ENCODE assay signal across 10 cellular contexts in the genomic region with DNA sequence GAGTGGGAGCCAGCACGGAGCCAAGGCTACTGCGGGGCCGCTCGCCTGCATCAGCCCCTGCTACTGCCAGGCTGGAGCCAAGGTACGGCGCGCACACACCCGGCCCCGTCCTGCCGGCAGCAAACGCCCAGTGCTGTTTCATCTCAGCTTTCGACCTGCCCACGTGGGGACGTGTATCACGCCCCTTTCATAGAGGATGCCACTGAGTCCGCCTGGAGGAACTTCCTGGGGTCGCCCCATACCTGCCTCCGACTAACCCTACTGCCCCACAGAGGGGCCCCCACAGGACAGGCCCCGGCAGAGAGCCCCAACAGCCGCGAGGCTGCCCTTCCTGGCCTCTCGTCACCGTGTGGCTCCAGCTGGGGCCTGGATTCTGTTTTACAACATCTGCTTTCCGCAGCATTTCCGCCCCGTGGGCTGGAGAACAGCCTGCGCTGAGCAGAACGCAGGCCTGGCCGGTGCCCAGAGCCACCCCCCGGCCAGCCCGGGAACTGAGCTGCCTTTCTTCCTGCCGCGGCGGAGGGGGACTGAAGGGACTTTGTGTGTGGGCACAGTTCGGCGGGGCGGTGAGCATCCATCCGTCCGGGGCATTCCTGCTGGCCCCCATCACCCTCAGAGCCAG. TPM values are rescaled to one million over a fixed set of nuclear protein-coding genes. Genes with fewer than 3 reads are reported as not detected.
DNase-seq lines count a peak whose midpoint lies in the region; ATAC-seq and TF ChIP-seq lines count a peak whose summit lies in the region.
"Had no signal": no experiment of that assay in that cellular context is flagged by ENCODE, and none has a peak within 500 bp of the region (broad histone marks: within the 10 kb centered on the region; RNA-seq: fewer than 3 reads in every experiment).

No MANE protein-coding gene starts in this region.

- peaks cover 41% of the 10 kb centered on the region for H4K20me1 ChIP-seq in smooth muscle cell (ENCODE audit: low read depth)

- peak; percentile 74 for DNase-seq in astrocyte of the hippocampus (ENCODE audit: low read depth, low spot score)
- peak; percentile 49 to 63 (median 61) for DNase-seq in immature natural killer cell
- no peak for DNase-seq in smooth muscle cell (lab: John Stamatoyannopoulos, UW; ENCODE audit: unreplicated experiment)
- no peak for DNase-seq in T-helper 9 cell
- DNase-seq in stimulated activated CD4-positive, alpha-beta T cell treated with anti-CD3 and anti-CD28 coated beads, Interleukin-2, amount 100 ng/mL, for 48 hours: no peak
- no peak for DNase-seq in activated effector memory CD4-positive, alpha-beta T cell treated with anti-CD3 and anti-CD28 coated beads, Interleukin-2, amount 50 U/mL, for 16 hours
- DNase-seq: activated CD4-positive, alpha-beta T cell treated with anti-CD3 and anti-CD28 coated beads, Interleukin-2, amount 50 U/mL, for 1 hour; NCI-H69 had no signal

- no peak overlapping the region for H3K4me2 ChIP-seq in smooth muscle cell

- no peak for ATAC-seq in HG03045 (IDR thresholded peaks at IDR 0.05; ENCODE audit: unreplicated experiment)

- no peaks in the 10 kb centered on the region for H3K9me3 Mint-ChIP-seq in immature natural killer cell

- H3K4me1 ChIP-seq in smooth muscle cell (ENCODE audit: low read depth): no peaks in the 10 kb centered on the region

- H3K36me3 ChIP-seq in smooth muscle cell (ENCODE audit: low read depth): no peaks in the 10 kb centered on the region

- no peaks in the 10 kb centered on the region for H3F3A ChIP-seq in smooth muscle cell (ENCODE audit: low read depth)

- no peaks in the 10 kb centered on the region for H3K27me3 ChIP-seq in smooth muscle cell (ENCODE audit: low read depth)

- H3K27ac ChIP-seq in smooth muscle cell (ENCODE audit: low read depth): no peak overlapping the region

- no peak overlapping the region for H2AFZ ChIP-seq in smooth muscle cell (ENCODE audit: low read depth)

- no peak overlapping the region for H3K9ac ChIP-seq in smooth muscle cell (ENCODE audit: low read depth)

- H3K4me3 Mint-ChIP-seq in immature natural killer cell: peak overlapping the region in 3 of 5 donors; percentile 40 to 64 (median 50)

- H3K9me3 ChIP-seq in smooth muscle cell (replicated peaks; ENCODE audit: low read depth): no peaks in the 10 kb centered on the region

- H3K27ac Mint-ChIP-seq in immature natural killer cell: peak overlapping the region in 5 of 6 donors; percentile 26 to 80 (median 61)

- peaks cover 3 to 15% (median 11%) of the 10 kb centered on the region in 3 donors for H3K36me3 Mint-ChIP-seq in immature natural killer cell

- H3K79me2 ChIP-seq in smooth muscle cell (ENCODE audit: low read depth): no peaks in the 10 kb centered on the region

- peaks cover 21 to 23% of the 10 kb centered on the region in 2 donors for H3K4me1 Mint-ChIP-seq in immature natural killer cell

- WGBS in smooth muscle cell (ENCODE audit: low lambda C conversion rate): 61% methylated on average over 39 of the region's 39 CpGs

- no peak overlapping the region for H3K4me3 ChIP-seq in smooth muscle cell

- peak; percentile 20 for TF ChIP-seq CTCF in GM12873 (IDR thresholded peaks at IDR 0.05; ENCODE audit: insufficient read depth, low read depth, low read length, missing control alignments)
- TF ChIP-seq CTCF in smooth muscle cell (IDR thresholded peaks at IDR 0.05; ENCODE audit: borderline replicate concordance, insufficient read depth, poor library complexity, severe bottlenecking): peak; percentile 21

- H3K27me3 Mint-ChIP-seq in immature natural killer cell (ENCODE audit: low read depth in 3 of 3): peaks cover 0 to 1% (median 0%) of the 10 kb centered on the region in 3 donors

RNA-seq across cellular contexts. Expression of gene ARHGAP8, which starts 22.9 kb away (rescaled TPM):
- polyA plus RNA-seq in immature natural killer cell: 1 to 10 TPM in 1 of 3 donors, under 1 TPM in 1, not detected in 1; 0.60 to 2.0 TPM
- 8.0 and 11.4 TPM in 2 replicates for total RNA-seq in smooth muscle cell
- polyA plus RNA-seq in smooth muscle cell: 5.8 and 24.2 TPM in 2 replicates

RNA-seq across cellular contexts. Expression of gene PRR5, which starts 27.5 kb away (rescaled TPM):
- polyA plus RNA-seq in immature natural killer cell (100 to 1,000 TPM; 102 to 168 (median 112) TPM), smooth muscle cell (21.6 and 25.5 TPM in 2 replicates)
- total RNA-seq in smooth muscle cell: 9.1 and 16.3 TPM in 2 replicates

Comparison
In these comparisons a context has a peak if more than half of its experiments do, and no peak if none do; other contexts are left out.
1. DNase-seq: peak in astrocyte of the hippocampus (single experiment) and immature natural killer cell (3 of 3); none in smooth muscle cell (single experiment), T-helper 9 cell (single experiment), stimulated activated CD4-positive, alpha-beta T cell treated with anti-CD3 and anti-CD28 coated beads, Interleukin-2, amount 100 ng/mL, for 48 hours (0 of 2) and activated effector memory CD4-positive, alpha-beta T cell treated with anti-CD3 and anti-CD28 coated beads, Interleukin-2, amount 50 U/mL, for 16 hours (single experiment).